ENCODE assay signal across 9 cellular contexts in genomic region chr11:123434262-123434661, GRCh38. TPM values are rescaled to one million over a fixed set of nuclear protein-coding genes. Genes with fewer than 3 reads are reported as not detected.
DNase-seq lines count a peak whose midpoint lies in the region; ATAC-seq and TF ChIP-seq lines count a peak whose summit lies in the region.
"Had no signal": no experiment of that assay in that cellular context is flagged by ENCODE, and none has a peak within 500 bp of the region (broad histone marks: within the 10 kb centered on the region; RNA-seq: fewer than 3 reads in every experiment).

No MANE protein-coding gene starts in this region.

- H3K27ac Mint-ChIP-seq in Caco-2 (ENCODE audit: unreplicated experiment) (no peak overlapping the region), natural killer cell (no peak overlapping the region)
- peak overlapping the region; percentile 53 for H3K27ac Mint-ChIP-seq in T-helper 2 cell treated with Interferon-gamma antibody and Interleukin-4, amounts not matched to agents 5 μg/mL and 100 μg/mL, for 36 hours

- H3K4me1 ChIP-seq in Caco-2 (peaks cover 7% of the 10 kb centered on the region), GM23248 (ENCODE audit: insufficient read depth) (peaks cover 30% of the 10 kb centered on the region), hepatocyte (ENCODE audit: insufficient read depth) (no peaks in the 10 kb centered on the region)

- peaks cover 23% of the 10 kb centered on the region for H3F3A ChIP-seq in GM23248 (ENCODE audit: insufficient read depth)

- TF ChIP-seq CTCF in Caco-2 (IDR thresholded peaks at IDR 0.05; ENCODE audit: insufficient read depth in 1 of 2, low read depth in 1 of 2, low read length in 1 of 2, severe bottlenecking in 1 of 2, unreplicated experiment in 1 of 2) (peak; percentile 37 to 46), hepatocyte (IDR thresholded peaks at IDR 0.05; ENCODE audit: poor library complexity) (peak; percentile 14), natural killer cell (IDR thresholded peaks at IDR 0.05) (no peak)

- peaks cover 79% of the 10 kb centered on the region for H3K79me2 ChIP-seq in GM23248 (ENCODE audit: insufficient read depth)
- H3K79me2 ChIP-seq in hepatocyte: no peaks in the 10 kb centered on the region

- H3K36me3 ChIP-seq in Caco-2 (ENCODE audit: control insufficient read depth, insufficient read depth, low read length) (no peaks in the 10 kb centered on the region), GM23248 (ENCODE audit: low read depth) (no peaks in the 10 kb centered on the region), hepatocyte (replicated peaks; ENCODE audit: insufficient read depth, low read depth) (no peaks in the 10 kb centered on the region)

- BruUV-seq in Caco-2 (replicated peaks; lab: Mats Ljungman, UMichigan): no TSS peak

- CTCF ChIA-PET in Caco-2 (lab: Charles Lee): interaction anchor here (0.8 to 1.7 kb wide), 3 partner anchors 21 to 173 kb away, joined by 3 to 22 read pairs (median 12); no protein-coding TSS in a partner anchor

- H3K27me3 Mint-ChIP-seq in Caco-2 (ENCODE audit: insufficient read depth, unreplicated experiment): peaks cover 21% of the 10 kb centered on the region
- H3K27me3 Mint-ChIP-seq in T-helper 2 cell treated with Interferon-gamma antibody and Interleukin-4, amounts not matched to agents 5 μg/mL and 100 μg/mL, for 36 hours (ENCODE audit: low read depth): no peaks in the 10 kb centered on the region
- peaks cover 0 to 3% of the 10 kb centered on the region in 2 donors for H3K27me3 Mint-ChIP-seq in natural killer cell (ENCODE audit: low read depth in 2 of 2)

- H3K4me3 ChIP-seq in Caco-2 (ENCODE audit: low read depth, low read length) (no peak overlapping the region), GM23248 (no peak overlapping the region), hepatocyte (no peak overlapping the region)

- H2AFZ ChIP-seq in GM23248: no peak overlapping the region
- no peak overlapping the region for H2AFZ ChIP-seq in hepatocyte

- intact Hi-C loops in Caco-2 (cut with micrococcal nuclease; ENCODE audit: unreplicated experiment): loop anchor here (2.0 kb wide), 1 partner anchor 27 kb away; no protein-coding TSS in a partner anchor
- intact Hi-C loops in natural killer cell (cut with micrococcal nuclease): no loop called here

- no peak overlapping the region for H3K27ac ChIP-seq in GM23248
- no peak overlapping the region for H3K27ac ChIP-seq in hepatocyte

- H3K4me3 Mint-ChIP-seq in Caco-2 (ENCODE audit: unreplicated experiment) (no peak overlapping the region), natural killer cell (no peak overlapping the region)
- no peak overlapping the region for H3K4me3 Mint-ChIP-seq in T-helper 2 cell treated with Interferon-gamma antibody and Interleukin-4, amounts not matched to agents 5 μg/mL and 100 μg/mL, for 36 hours

- H3K36me3 Mint-ChIP-seq in Caco-2 (ENCODE audit: insufficient read depth, unreplicated experiment) (no peaks in the 10 kb centered on the region), natural killer cell (no peaks in the 10 kb centered on the region)
- H3K36me3 Mint-ChIP-seq in T-helper 2 cell treated with Interferon-gamma antibody and Interleukin-4, amounts not matched to agents 5 μg/mL and 100 μg/mL, for 36 hours (ENCODE audit: low read depth): peaks cover 50% of the 10 kb centered on the region

- no peaks in the 10 kb centered on the region; the same call in 1 of the 2 replicates for H3K27me3 ChIP-seq in Caco-2 (replicated peaks; ENCODE audit: control insufficient read depth, insufficient read depth, low read length)
- no peaks in the 10 kb centered on the region for H3K27me3 ChIP-seq in GM23248 (replicated peaks; ENCODE audit: insufficient read depth)
- peaks cover 5% of the 10 kb centered on the region for H3K27me3 ChIP-seq in hepatocyte

- H4K20me1 ChIP-seq in GM23248 (ENCODE audit: insufficient read depth) (no peaks in the 10 kb centered on the region), hepatocyte (ENCODE audit: insufficient read depth, poor library complexity, severe bottlenecking) (no peaks in the 10 kb centered on the region)

- POLR2A ChIA-PET in Caco-2 (lab: Charles Lee): no interaction called here

- H3K9ac ChIP-seq in GM23248: no peak overlapping the region

- ATAC-seq in GM18870 (IDR thresholded peaks at IDR 0.05; ENCODE audit: unreplicated experiment) (no peak), natural killer cell (no peak)

- WGBS in GM23248 (ENCODE audit: low coverage in 1 of 2, low lambda C conversion rate in 2 of 2, missing lambda C conversion rate in 2 of 2), 2 experiments: 68 to 69% methylated on average over 7 of the region's 7 CpGs
- 82% methylated on average over 7 of the region's 7 CpGs for WGBS in hepatocyte (ENCODE audit: low lambda C conversion rate, missing lambda C conversion rate)

- DNase-seq in Caco-2 (peak; percentile 42 to 51), GM23248 (peak; percentile 59), hepatocyte (ENCODE audit: low spot score) (no peak), NOMO-1 treated with DMSO at 0.1 percent for 48 hours (lab: John Stamatoyannopoulos, UW; ENCODE audit: unreplicated experiment) (no peak), natural killer cell (no peak)
- DNase-seq in T-helper 2 cell treated with Interferon-gamma antibody and Interleukin-4, amounts not matched to agents 5 μg/mL and 100 μg/mL, for 36 hours (ENCODE audit: low spot score): no peak
- DNase-seq: activated CD8-positive, alpha-beta memory T cell treated with anti-CD3 and anti-CD28 coated beads, Interleukin-2, amount 50 U/mL, for 4 hours; hippocampal formation had no signal

- H3K4me1 Mint-ChIP-seq in Caco-2 (ENCODE audit: low read depth, unreplicated experiment): peaks cover 6% of the 10 kb centered on the region
- H3K4me1 Mint-ChIP-seq in T-helper 2 cell treated with Interferon-gamma antibody and Interleukin-4, amounts not matched to agents 5 μg/mL and 100 μg/mL, for 36 hours (ENCODE audit: low read depth): peaks cover 66% of the 10 kb centered on the region
- peaks cover 30 to 47% of the 10 kb centered on the region in 2 donors for H3K4me1 Mint-ChIP-seq in natural killer cell

- H3K4me2 ChIP-seq in GM23248 (ENCODE audit: unreplicated experiment) (no peak overlapping the region), hepatocyte (no peak overlapping the region)

- H3K9me3 Mint-ChIP-seq in Caco-2 (ENCODE audit: unreplicated experiment) (no peaks in the 10 kb centered on the region), natural killer cell (no peaks in the 10 kb centered on the region)
- H3K9me3 Mint-ChIP-seq in T-helper 2 cell treated with Interferon-gamma antibody and Interleukin-4, amounts not matched to agents 5 μg/mL and 100 μg/mL, for 36 hours: peaks cover 8% of the 10 kb centered on the region

- no peaks in the 10 kb centered on the region for H3K9me3 ChIP-seq in Caco-2
- no peaks in the 10 kb centered on the region for H3K9me3 ChIP-seq in GM23248 (ENCODE audit: low read depth)
- H3K9me3 ChIP-seq in hepatocyte (ENCODE audit: low read depth): no peaks in the 10 kb centered on the region

- no peaks in the 10 kb centered on the region for H3K9me2 ChIP-seq in GM23248 (ENCODE audit: insufficient read depth)
- H3K9me2 ChIP-seq in hepatocyte (replicated peaks; ENCODE audit: insufficient read depth): no peaks in the 10 kb centered on the region

- in situ Hi-C loops in GM23248 (cut with MboI): no loop called here

RNA-seq across cellular contexts. Expression of gene GRAMD1B, which starts 4.2 kb away (rescaled TPM):
- total RNA-seq in Caco-2 (2022) (1.2 and 1.5 TPM in 2 replicates), hepatocyte (18.3 and 20.4 TPM in 2 replicates), natural killer cell (10 to 100 TPM in 1 of 3 donors, 1 to 10 TPM in 2; 5.9 to 10.3 (median 8.8) TPM)
- total RNA-seq in GM23248 (2014; rRNA removed; shearing (Covaris generic)): 14.8 and 21.4 TPM in 2 replicates
- polyA plus RNA-seq in GM23248 (2016; fragmentation: Nextera tagmentation; extraction: Ambion mirVana) (3.3 and 4.1 TPM in 2 replicates), hepatocyte (8.2 and 9.0 TPM in 2 replicates)

Comparison
In these comparisons a context has a peak if more than half of its experiments do, and no peak if none do; other contexts are left out.
1. DNase-seq: peak in Caco-2 (2 of 2) and GM23248 (single experiment); none in T-helper 2 cell treated with Interferon-gamma antibody and Interleukin-4, amounts not matched to agents 5 μg/mL and 100 μg/mL, for 36 hours (single experiment), hepatocyte (single experiment), NOMO-1 treated with DMSO at 0.1 percent for 48 hours (single experiment) and natural killer cell (single experiment).